ENCODE assay signal across 22 cellular contexts in the genomic region with DNA sequence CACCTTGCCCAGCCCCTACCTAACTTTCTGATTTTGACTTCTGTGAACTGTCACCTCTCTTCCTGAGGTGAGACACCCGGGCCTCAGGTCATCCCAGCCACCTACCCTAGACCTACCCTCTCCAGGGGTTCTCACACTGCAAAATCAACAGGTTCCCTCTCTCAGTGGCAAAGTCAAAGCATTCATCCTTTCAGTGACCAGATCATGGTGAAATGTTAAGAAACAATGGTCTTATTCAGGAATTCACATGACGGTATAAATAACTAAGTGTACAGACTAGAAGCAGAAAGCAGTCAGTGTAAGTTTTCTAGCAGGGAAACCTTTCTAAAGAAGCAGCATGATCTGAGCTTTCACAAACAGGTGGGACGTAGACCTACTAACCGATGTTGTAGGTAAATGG.
"Had no signal": no experiment of that assay in that cellular context is flagged by ENCODE, and none has a peak within 500 bp of the region (broad histone marks: within the 10 kb centered on the region; RNA-seq: fewer than 3 reads in every experiment).

No MANE protein-coding gene starts in this region.

- H3K4me1 ChIP-seq: SJSA1 had no signal

- H3K9ac ChIP-seq: SK-N-SH had no signal

- H3K9me3 ChIP-seq: SJSA1, SK-N-SH had no signal

- DNase-seq: KBM-7, MV-4-11, NCI-H1048, NCI-H1105, NCI-H1417, NCI-H1436 treated with DMSO at 0.1 percent for 48 hours, NCI-H1694 treated with DMSO at 0.1 percent for 48 hours, NCI-H1930, NCI-H2081, NCI-H2171, NCI-H226, NCI-H446, NCI-H510A, NCI-H524 treated with DMSO at 0.1 percent for 48 hours, NCI-H69, NCI-H774, Right ventricle myocardium superior, RPMI8226, SIG-M5, SK-N-SH, SW 1271 had no signal

- H3K27ac ChIP-seq: SJSA1 had no signal

- H3K36me3 ChIP-seq: SJSA1 had no signal

- H3K27me3 ChIP-seq: SJSA1 had no signal

- H3K4me3 ChIP-seq: SJSA1 had no signal

- H3K4me2 ChIP-seq: SK-N-SH had no signal
